ENCODE assay signal across 17 cellular contexts in genomic region chr4:88969746-88970145, GRCh38.
DNase-seq lines count a peak whose midpoint lies in the region; FAIRE-seq and TF ChIP-seq lines count a peak whose summit lies in the region.
"Had no signal": no experiment of that assay in that cellular context is flagged by ENCODE, and none has a peak within 500 bp of the region (broad histone marks: within the 10 kb centered on the region; RNA-seq: fewer than 3 reads in every experiment).

No MANE protein-coding gene starts in this region.

- no peak overlapping the region for H2AFZ ChIP-seq in parathyroid adenoma
- H2AFZ ChIP-seq: GM23338 had no signal

- no peaks in the 10 kb centered on the region for H3K36me3 ChIP-seq in parathyroid adenoma (ENCODE audit: control insufficient read depth, insufficient read depth, low read length)
- no peaks in the 10 kb centered on the region for H3K36me3 ChIP-seq in suprapubic skin

- H3K4me1 Mint-ChIP-seq in chondrocyte (ENCODE audit: low read depth) = no peaks in the 10 kb centered on the region
- H3K4me1 Mint-ChIP-seq: IgD-negative memory B cell had no signal

- H3K4me3 Mint-ChIP-seq in chondrocyte (ENCODE audit: unreplicated experiment) = no peak overlapping the region
- H3K4me3 Mint-ChIP-seq: CD14-positive monocyte; CD8-positive, alpha-beta T cell; GM23338; IgD-negative memory B cell had no signal

- peak; percentile 69 for FAIRE-seq in D721Med (lab: Jason Lieb, UNC)
- FAIRE-seq: GM12878, GM18507 had no signal

- no peaks in the 10 kb centered on the region for H3K27me3 Mint-ChIP-seq in chondrocyte (ENCODE audit: low read depth)

- H3K9me3 ChIP-seq in parathyroid adenoma (ENCODE audit: control insufficient read depth, low read length) (no peaks in the 10 kb centered on the region), suprapubic skin (no peaks in the 10 kb centered on the region)

- H3K36me3 Mint-ChIP-seq in chondrocyte (ENCODE audit: low read depth) = no peaks in the 10 kb centered on the region
- H3K36me3 Mint-ChIP-seq: CD14-positive monocyte; CD8-positive, alpha-beta T cell; IgD-negative memory B cell had no signal

- TF ChIP-seq EP300 in suprapubic skin (IDR thresholded peaks at IDR 0.05) = no peak

- H3K4me1 ChIP-seq in parathyroid adenoma (peaks cover 12% of the 10 kb centered on the region), suprapubic skin (peaks cover 17% of the 10 kb centered on the region)

- no peak for TF ChIP-seq CTCF in D721Med (IDR thresholded peaks at IDR 0.05; ENCODE audit: insufficient read depth, missing control alignments)
- no peak for TF ChIP-seq CTCF in chondrocyte (IDR thresholded peaks at IDR 0.05)
- TF ChIP-seq CTCF in parathyroid adenoma (IDR thresholded peaks at IDR 0.05) = no peak
- TF ChIP-seq CTCF in suprapubic skin (IDR thresholded peaks at IDR 0.05) = no peak

- H3K4me2 ChIP-seq in parathyroid adenoma (ENCODE audit: low read length) = peak overlapping the region; percentile 24
- H3K4me2 ChIP-seq: GM23338 had no signal

- in situ Hi-C loops in G401 (cut with HindIII; ENCODE audit: low sequenced_read_pairs) = no loop called here

- 88% methylated on average over 1 of the region's 1 CpG for WGBS in suprapubic skin

- peak overlapping the region; percentile 54 for H3K27ac ChIP-seq in parathyroid adenoma
- H3K27ac ChIP-seq in suprapubic skin = no peak overlapping the region
- H3K27ac ChIP-seq: 22Rv1 had no signal

- no peak overlapping the region for H3K9ac ChIP-seq in parathyroid adenoma

- DNase-seq in DMS53 (lab: John Stamatoyannopoulos, UW) (peak; percentile 9), DMS53 treated with DMSO at 0.1 percent for 48 hours (lab: John Stamatoyannopoulos, UW; ENCODE audit: unreplicated experiment) (no peak), D721Med (ENCODE audit: insufficient read length, low spot score) (no peak), chondrocyte (ENCODE audit: low spot score) (no peak), G401 (ENCODE audit: low spot score) (no peak), suprapubic skin (ENCODE audit: low spot score in 2 of 2) (no peak)
- DNase-seq in activated CD8-positive, alpha-beta memory T cell treated with anti-CD3 and anti-CD28 coated beads, Interleukin-2, amount 50 U/mL, for 48 hours = no peak
- DNase-seq: CD8-positive, alpha-beta T cell; COR-L47; H7 had no signal

- no peak for TF ChIP-seq POLR2A in suprapubic skin (IDR thresholded peaks at IDR 0.05)

- no peaks in the 10 kb centered on the region for H3K79me2 ChIP-seq in parathyroid adenoma

- H3K4me3 ChIP-seq in parathyroid adenoma (ENCODE audit: low read depth, low read length) (no peak overlapping the region), suprapubic skin (no peak overlapping the region)
- H3K4me3 ChIP-seq: GM12878, GM23338 had no signal

- H3K27me3 ChIP-seq in parathyroid adenoma (ENCODE audit: control insufficient read depth, insufficient read depth, low read length) (no peaks in the 10 kb centered on the region), suprapubic skin (no peaks in the 10 kb centered on the region)

- peak overlapping the region; percentile 11 for H3K27ac Mint-ChIP-seq in chondrocyte (ENCODE audit: unreplicated experiment)
- H3K27ac Mint-ChIP-seq: CD8-positive, alpha-beta T cell; GM23338; IgD-negative memory B cell had no signal

- H3K9me3 Mint-ChIP-seq in chondrocyte (ENCODE audit: low read depth) = peaks cover 8% of the 10 kb centered on the region
- H3K9me3 Mint-ChIP-seq: GM23338 had no signal
